Comparison of ENCODE assay signal across 27 cellular contexts in genomic region chr14:79548836-79549235, GRCh38.
"Had no signal": no experiment of that assay in that cellular context is flagged by ENCODE, and none has a peak within 500 bp of the region (broad histone marks: within the 10 kb centered on the region; RNA-seq: fewer than 3 reads in every experiment).

No MANE protein-coding gene starts in this region.

- H3K9me3 ChIP-seq: left lung, lower lobe of right lung, ovary, right atrium auricular region, right lobe of liver, spleen, tibial nerve, upper lobe of left lung, vagina had no signal

- H3K4me3 ChIP-seq: left lung, lower lobe of right lung, ovary, right atrium auricular region, right lobe of liver, spleen, tibial nerve, upper lobe of left lung, vagina had no signal

- H3K4me3 Mint-ChIP-seq: immature natural killer cell; mesothelial cell of epicardium; naive B cell; natural killer cell; nephron progenitor cell; stimulated activated memory B cell treated with anti-CD40 and anti-IgM and Interleukin-4, amounts not matched to agents 10 μg/mL and 1 μg/mL and 100 μg/mL, for 72 hours; stimulated activated naive CD8-positive, alpha-beta T cell treated with anti-CD3 and anti-CD28 coated beads, Interleukin-15, amount 100 ng/mL, for 72 hours had no signal

- ATAC-seq: left colon; left lung; lower lobe of right lung; natural killer cell; right lobe of liver; stimulated activated memory B cell treated with anti-CD40 and anti-IgM and Interleukin-4, amounts not matched to agents 10 μg/mL and 1 μg/mL and 100 μg/mL, for 72 hours; stimulated activated naive CD8-positive, alpha-beta T cell treated with anti-CD3 and anti-CD28 coated beads, Interleukin-15, amount 100 ng/mL, for 72 hours had no signal

- H3K27ac Mint-ChIP-seq: immature natural killer cell; mesothelial cell of epicardium; naive B cell; natural killer cell; nephron progenitor cell; progenitor cell of endocrine pancreas; stimulated activated memory B cell treated with anti-CD40 and anti-IgM and Interleukin-4, amounts not matched to agents 10 μg/mL and 1 μg/mL and 100 μg/mL, for 72 hours; stimulated activated naive CD8-positive, alpha-beta T cell treated with anti-CD3 and anti-CD28 coated beads, Interleukin-15, amount 100 ng/mL, for 72 hours had no signal

- H3K36me3 Mint-ChIP-seq: immature natural killer cell; mesothelial cell of epicardium; naive B cell; natural killer cell; stimulated activated memory B cell treated with anti-CD40 and anti-IgM and Interleukin-4, amounts not matched to agents 10 μg/mL and 1 μg/mL and 100 μg/mL, for 72 hours had no signal

- H3K36me3 ChIP-seq: left lung, lower lobe of right lung, ovary, right atrium auricular region, right lobe of liver, spleen, tibial nerve, upper lobe of left lung, vagina had no signal

- H3K4me1 ChIP-seq: left lung, lower lobe of right lung, right lobe of liver, spleen, upper lobe of left lung, vagina had no signal

- H3K27ac ChIP-seq: left lung, lower lobe of right lung, ovary, right atrium auricular region, right lobe of liver, spleen, tibial nerve, upper lobe of left lung, vagina had no signal

- DNase-seq: hypothalamus; immature natural killer cell; kidney; left colon; left lung; lower lobe of right lung; mammary epithelial cell; naive B cell; natural killer cell; nephron progenitor cell; ovary; right lobe of liver; spleen; stimulated activated CD4-positive, alpha-beta T cell treated with anti-CD3 and anti-CD28 coated beads, Interleukin-1b, Interleukin-23, amount 100 ng/mL, for 48 hours; stimulated activated CD4-positive, alpha-beta T cell treated with anti-CD3 and anti-CD28 coated beads, Interleukin-2, amount 100 ng/mL, for 48 hours; stimulated activated CD4-positive, alpha-beta T cell treated with anti-CD3 and anti-CD28 coated beads, Interleukin-4, amount 100 ng/mL, for 4 hours; stimulated activated CD8-positive, alpha-beta memory T cell treated with anti-CD3 and anti-CD28 coated beads, Interleukin-4, amount 100 ng/mL, for 48 hours; stimulated activated naive CD4-positive, alpha-beta T cell treated with Interleukin-2 at 50 U/mL for 16 hours; stimulated activated naive CD8-positive, alpha-beta T cell treated with anti-CD3 and anti-CD28 coated beads, Interleukin-15, amount 100 ng/mL, for 72 hours; substantia nigra; upper lobe of left lung had no signal

- H3K27me3 Mint-ChIP-seq: naive B cell; progenitor cell of endocrine pancreas; stimulated activated memory B cell treated with anti-CD40 and anti-IgM and Interleukin-4, amounts not matched to agents 10 μg/mL and 1 μg/mL and 100 μg/mL, for 72 hours; stimulated activated naive CD8-positive, alpha-beta T cell treated with anti-CD3 and anti-CD28 coated beads, Interleukin-15, amount 100 ng/mL, for 72 hours had no signal

- H3K9me3 Mint-ChIP-seq: nephron progenitor cell had no signal

- H3K4me1 Mint-ChIP-seq: immature natural killer cell; naive B cell; natural killer cell; stimulated activated memory B cell treated with anti-CD40 and anti-IgM and Interleukin-4, amounts not matched to agents 10 μg/mL and 1 μg/mL and 100 μg/mL, for 72 hours; stimulated activated naive CD8-positive, alpha-beta T cell treated with anti-CD3 and anti-CD28 coated beads, Interleukin-15, amount 100 ng/mL, for 72 hours had no signal

- H3K27me3 ChIP-seq: left lung, ovary, right atrium auricular region, right lobe of liver, spleen, tibial nerve, upper lobe of left lung, vagina had no signal
